In genomic region chr2:7672027-7672684, GRCh38 we compare ENCODE assay signal across 7 cellular contexts.
DNase-seq lines count a peak whose midpoint lies in the region; ATAC-seq and TF ChIP-seq lines count a peak whose summit lies in the region.

No MANE protein-coding gene starts in this region.

- H3K36me3 ChIP-seq in gastrocnemius medialis = no peaks in the 10 kb centered on the region

- no peaks in the 10 kb centered on the region for H3K27me3 Mint-ChIP-seq in activated T-cell treated with anti-CD3 and anti-CD28 coated beads, Interleukin-2, amount 50 U/mL, for 4 hours (ENCODE audit: low read depth)

- no peaks in the 10 kb centered on the region for H3K27me3 ChIP-seq in gastrocnemius medialis

- H3K4me3 ChIP-seq in GM12875 (ENCODE audit: low read depth, low read length) (no peak overlapping the region), gastrocnemius medialis (no peak overlapping the region)

- no peaks in the 10 kb centered on the region for H3K9me3 ChIP-seq in gastrocnemius medialis

- H3K27ac ChIP-seq in gastrocnemius medialis = no peak overlapping the region

- H3K4me1 Mint-ChIP-seq in activated T-cell treated with anti-CD3 and anti-CD28 coated beads, Interleukin-2, amount 50 U/mL, for 4 hours (ENCODE audit: low read depth) = peaks cover 29% of the 10 kb centered on the region

- DNase-seq in NCI-H748 treated with DMSO at 0.1 percent for 48 hours (lab: John Stamatoyannopoulos, UW) = peak; percentile 12
- peak; percentile 42 for DNase-seq in activated T-cell treated with anti-CD3 and anti-CD28 coated beads, Interleukin-2, amount 50 U/mL, for 4 hours
- DNase-seq in glomerular visceral epithelial cell (ENCODE audit: extremely low spot score) = peak; percentile 7
- peak; percentile 74 for DNase-seq in stimulated activated CD4-positive, alpha-beta T cell treated with anti-CD3 and anti-CD28 coated beads, Interleukin-15, amount 100 ng/mL, for 24 hours
- DNase-seq in gastrocnemius medialis = no peak

- TF ChIP-seq CTCF in GM12875 (IDR thresholded peaks at IDR 0.05; ENCODE audit: borderline replicate concordance, insufficient read depth, low read depth, low read length) = peak; percentile 77
- TF ChIP-seq CTCF in gastrocnemius medialis (IDR thresholded peaks at IDR 0.05 in 4 of 5, conservative IDR thresholded peaks at IDR 0.05 in 1 of 5) = no peak

- no peak for TF ChIP-seq POLR2A in gastrocnemius medialis (IDR thresholded peaks at IDR 0.05)

- ATAC-seq in activated T-cell treated with anti-CD3 and anti-CD28 coated beads, Interleukin-2, amount 50 U/mL, for 4 hours = peak; percentile 78 to 90
- ATAC-seq in gastrocnemius medialis = no peak
- ATAC-seq in HG03280 (IDR thresholded peaks at IDR 0.05; ENCODE audit: unreplicated experiment) = no peak

- no peaks in the 10 kb centered on the region for H3K9me3 Mint-ChIP-seq in activated T-cell treated with anti-CD3 and anti-CD28 coated beads, Interleukin-2, amount 50 U/mL, for 4 hours

- intact Hi-C loops in gastrocnemius medialis (cut with DNase I; ENCODE audit: low total_unique reads) = no loop called here

- peak overlapping the region; percentile 27 for H3K4me3 Mint-ChIP-seq in activated T-cell treated with anti-CD3 and anti-CD28 coated beads, Interleukin-2, amount 50 U/mL, for 4 hours

- H3K36me3 Mint-ChIP-seq in activated T-cell treated with anti-CD3 and anti-CD28 coated beads, Interleukin-2, amount 50 U/mL, for 4 hours (ENCODE audit: insufficient read depth) = no peaks in the 10 kb centered on the region

- in situ Hi-C loops in gastrocnemius medialis (cut with MboI; ENCODE audit: low sequenced_read_pairs in 4 of 4) = no loop called here

- no peaks in the 10 kb centered on the region for H3K4me1 ChIP-seq in gastrocnemius medialis

Comparison
In these comparisons a context has a peak if more than half of its experiments do, and no peak if none do; other contexts are left out.
1. DNase-seq: peak in NCI-H748 treated with DMSO at 0.1 percent for 48 hours (single experiment), activated T-cell treated with anti-CD3 and anti-CD28 coated beads, Interleukin-2, amount 50 U/mL, for 4 hours (single experiment), glomerular visceral epithelial cell (single experiment) and stimulated activated CD4-positive, alpha-beta T cell treated with anti-CD3 and anti-CD28 coated beads, Interleukin-15, amount 100 ng/mL, for 24 hours (single experiment); none in gastrocnemius medialis (0 of 2).
2. ATAC-seq: peak in activated T-cell treated with anti-CD3 and anti-CD28 coated beads, Interleukin-2, amount 50 U/mL, for 4 hours (2 of 2); none in gastrocnemius medialis (0 of 2) and HG03280 (single experiment).